ENCODE assay signal across 9 cellular contexts in genomic region chr19:2944403-2944774, GRCh38. TPM values are rescaled to one million over a fixed set of nuclear protein-coding genes. Genes with fewer than 3 reads are reported as not detected.
DNase-seq lines count a peak whose midpoint lies in the region; ATAC-seq and TF ChIP-seq lines count a peak whose summit lies in the region.
"Had no signal": no experiment of that assay in that cellular context is flagged by ENCODE, and none has a peak within 500 bp of the region (broad histone marks: within the 10 kb centered on the region; RNA-seq: fewer than 3 reads in every experiment).

No MANE protein-coding gene starts in this region.

- TF ChIP-seq CTCF in ascending aorta (IDR thresholded peaks at IDR 0.05), result no peak
- TF ChIP-seq CTCF in lower leg skin (IDR thresholded peaks at IDR 0.05), result no peak
- TF ChIP-seq CTCF in transverse colon (IDR thresholded peaks at IDR 0.05), result no peak

- WGBS in lower leg skin, 2 donors, result 3 to 4% methylated on average over 12 to 23 of the region's 23 CpGs
- whole genome bisulfite sequencing in transverse colon (ENCODE audit: low coverage in 1 of 2), 2 donors, result 0 to 2% methylated on average over 1 to 21 of the region's 23 CpGs

- peak overlapping the region; percentile 99 for H3K4me3 Mint-ChIP-seq in activated T-cell treated with anti-CD3 and anti-CD28 coated beads, Interleukin-2, amount 50 U/mL, for 72 hours

- H3K27ac ChIP-seq in ascending aorta (peak overlapping the region; percentile 80 to 91), transverse colon (peak overlapping the region; percentile 92 to 95 (median 94))

- no peak for ATAC-seq in activated T-cell treated with anti-CD3 and anti-CD28 coated beads, Interleukin-2, amount 50 U/mL, for 72 hours (replicated peaks in 1 of 2)
- no peak for ATAC-seq in HG02981 (IDR thresholded peaks at IDR 0.05; ENCODE audit: unreplicated experiment)

- TF ChIP-seq POLR2A in lower leg skin (IDR thresholded peaks at IDR 0.05) (no peak), transverse colon (IDR thresholded peaks at IDR 0.05) (no peak), erythroblast (IDR thresholded peaks at IDR 0.05; ENCODE audit: low read length) (no peak)

- in situ Hi-C loops in transverse colon (cut with MboI; ENCODE audit: low pct_ligation_motif_present in 1 of 4, low pct_unique_long_range_greater_than_20kb in 1 of 4, low sequenced_read_pairs in 3 of 4), result no loop called here

- peaks cover 3 to 4% of the 10 kb centered on the region in 2 donors for H3K36me3 ChIP-seq in ascending aorta
- H3K36me3 ChIP-seq in transverse colon, result no peaks in the 10 kb centered on the region

- intact Hi-C loops in ascending aorta (cut with DNase I) (no loop called here), lower leg skin (cut with DNase I; ENCODE audit: low total_unique reads) (no loop called here), transverse colon (cut with DNase I; ENCODE audit: low total_unique reads) (no loop called here)

- H3K4me1 Mint-ChIP-seq in activated T-cell treated with anti-CD3 and anti-CD28 coated beads, Interleukin-2, amount 50 U/mL, for 72 hours (ENCODE audit: low read depth), result peaks cover 51% of the 10 kb centered on the region

- H3K4me3 ChIP-seq in ascending aorta, result peak overlapping the region; percentile 97
- H3K4me3 ChIP-seq in lower leg skin (ENCODE audit: low read depth, poor library complexity, severe bottlenecking), result peak overlapping the region; percentile 81
- peak overlapping the region; percentile 80 to 94 (median 88) for H3K4me3 ChIP-seq in transverse colon

- peaks cover 2% of the 10 kb centered on the region in 2 donors for H3K36me3 Mint-ChIP-seq in activated T-cell treated with anti-CD3 and anti-CD28 coated beads, Interleukin-2, amount 50 U/mL, for 72 hours (ENCODE audit: insufficient read depth in 2 of 2)

- no peaks in the 10 kb centered on the region for H3K27me3 Mint-ChIP-seq in activated T-cell treated with anti-CD3 and anti-CD28 coated beads, Interleukin-2, amount 50 U/mL, for 72 hours (ENCODE audit: low read depth)

- TF ChIP-seq EP300 in transverse colon (IDR thresholded peaks at IDR 0.05; ENCODE audit: low read depth), result no peak

- H3K9me3 ChIP-seq in ascending aorta (no peaks in the 10 kb centered on the region), transverse colon (no peaks in the 10 kb centered on the region)

- peaks cover 1 to 14% of the 10 kb centered on the region in 2 donors for H3K4me1 ChIP-seq in ascending aorta
- H3K4me1 ChIP-seq in transverse colon, result peaks cover under 1 to 20% (median 18%) of the 10 kb centered on the region in 4 donors

- H3K27me3 ChIP-seq in ascending aorta (no peaks in the 10 kb centered on the region), transverse colon (no peaks in the 10 kb centered on the region)

- peak overlapping the region; percentile 79 for H3K27ac Mint-ChIP-seq in activated T-cell treated with anti-CD3 and anti-CD28 coated beads, Interleukin-2, amount 50 U/mL, for 72 hours

- no peak for DNase-seq in activated T-cell treated with anti-CD3 and anti-CD28 coated beads, Interleukin-2, amount 50 U/mL, for 72 hours
- DNase-seq in activated T-cell treated with anti-CD3 and anti-CD28 coated beads for 4 hours (no peak), ascending aorta (ENCODE audit: low spot score in 2 of 2) (no peak), lower leg skin (ENCODE audit: low spot score in 2 of 2) (no peak), transverse colon (no peak), erythroblast (lab: John Stamatoyannopoulos, UW) (no peak), RKO (ENCODE audit: low spot score) (no peak)
- DNase-seq: MM.1S had no signal

- no peaks in the 10 kb centered on the region for H3K9me3 Mint-ChIP-seq in activated T-cell treated with anti-CD3 and anti-CD28 coated beads, Interleukin-2, amount 50 U/mL, for 72 hours

RNA-seq across cellular contexts. Expression of gene ZNF77, which starts 0.4 kb away (rescaled TPM):
- total RNA-seq in activated T-cell treated with anti-CD3 and anti-CD28 coated beads, Interleukin-2, amount 50 U/mL, for 72 hours, result 1 to 10 TPM; 5.4 to 5.5 TPM
- total RNA-seq in ascending aorta, result 3.0 TPM
- 1 to 10 TPM; 3.7 to 5.9 (median 4.8) TPM for total RNA-seq in lower leg skin
- 1 to 10 TPM in 3 of 4 donors, not detected in 1; 4.2 to 9.3 (median 5.1) TPM for total RNA-seq in transverse colon

RNA-seq across cellular contexts. Expression of gene TLE6, which starts 33.0 kb away (rescaled TPM):
- total RNA-seq in activated T-cell treated with anti-CD3 and anti-CD28 coated beads, Interleukin-2, amount 50 U/mL, for 72 hours, result 1 to 10 TPM; 4.5 to 6.0 TPM
- total RNA-seq in ascending aorta (not detected), lower leg skin (1 to 10 TPM in 2 of 4 donors, not detected in 2; 1.5 to 1.8 TPM), transverse colon (not detected)

RNA-seq across cellular contexts. Expression of gene ZNF57, which starts 43.7 kb away (rescaled TPM):
- total RNA-seq in activated T-cell treated with anti-CD3 and anti-CD28 coated beads, Interleukin-2, amount 50 U/mL, for 72 hours, result 1 to 10 TPM; 6.2 to 7.6 TPM
- total RNA-seq in ascending aorta (9.8 TPM), lower leg skin (10 to 100 TPM; 21.0 to 33.9 (median 29.2) TPM), transverse colon (10 to 100 TPM in 3 of 4 donors, 1 to 10 TPM in 1; 1.2 to 22.1 (median 14.1) TPM)
